Comparison of ENCODE assay signal across 14 cellular contexts in the genomic region with DNA sequence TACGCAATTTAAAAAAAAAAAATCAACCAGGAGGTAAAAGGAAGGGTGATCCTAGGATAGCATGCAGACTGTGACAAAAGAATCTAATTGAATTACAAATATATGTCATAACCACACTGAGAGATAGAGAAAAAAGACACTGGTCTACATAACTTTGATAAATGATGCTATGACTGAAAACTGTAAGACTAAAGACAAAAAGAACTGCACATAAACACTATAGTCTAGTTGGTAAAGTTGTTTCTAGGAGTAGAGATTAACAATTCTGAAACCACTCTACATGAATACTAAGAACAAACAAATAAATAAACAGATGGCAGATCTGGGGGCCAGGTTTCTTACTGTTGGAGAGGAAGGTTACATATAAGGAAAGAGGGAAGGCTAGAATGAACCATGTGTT. TPM values are rescaled to one million over a fixed set of nuclear protein-coding genes. Genes with fewer than 3 reads are reported as not detected.
DNase-seq lines count a peak whose midpoint lies in the region; ATAC-seq, FAIRE-seq and TF ChIP-seq lines count a peak whose summit lies in the region.
"Had no signal": no experiment of that assay in that cellular context is flagged by ENCODE, and none has a peak within 500 bp of the region (broad histone marks: within the 10 kb centered on the region; RNA-seq: fewer than 3 reads in every experiment).

No MANE protein-coding gene starts in this region.

- no peaks in the 10 kb centered on the region for H3K79me2 ChIP-seq in GM23338 (replicated peaks; ENCODE audit: insufficient read depth)

- H3K9me2 ChIP-seq in GM23338 (ENCODE audit: insufficient read depth): no peaks in the 10 kb centered on the region

- TF ChIP-seq POLR2A in H54 (IDR thresholded peaks at IDR 0.05; ENCODE audit: low read depth, low read length): no peak

- DNase-seq in activated CD8-positive, alpha-beta memory T cell treated with anti-CD3 and anti-CD28 coated beads, Interleukin-2, amount 10 ng/mL, durations not matched to agents 7 days and 5 days: no peak
- DNase-seq in activated CD8-positive, alpha-beta memory T cell treated with anti-CD3 and anti-CD28 coated beads, Interleukin-2, amount 50 U/mL, for 48 hours: no peak
- DNase-seq in GM23338 (ENCODE audit: low spot score) (no peak), WERI-Rb-1 (no peak), mesothelial cell of epicardium (ENCODE audit: low spot score in 2 of 2, unreplicated experiment in 2 of 2) (no peak), H54 (ENCODE audit: insufficient read length, low spot score) (no peak), progenitor cell of endocrine pancreas (ENCODE audit: low spot score, unreplicated experiment) (no peak)
- DNase-seq: HCEC 1CT, NCI-H1417, NCI-H187 treated with DMSO at 0.1 percent for 48 hours, NCI-H748 treated with DMSO at 0.1 percent for 48 hours, PC-3 had no signal

- H3K27me3 ChIP-seq in GM23338 (ENCODE audit: insufficient read depth) (no peaks in the 10 kb centered on the region), WERI-Rb-1 (ENCODE audit: insufficient read depth, low read depth, severe bottlenecking) (no peaks in the 10 kb centered on the region)

- no peak for FAIRE-seq in H54 (lab: Jason Lieb, UNC)

- no peak overlapping the region for H3K4me3 ChIP-seq in GM23338
- no peak overlapping the region for H3K4me3 ChIP-seq in WERI-Rb-1 (ENCODE audit: low read depth, low read length)

- no peak overlapping the region for H2AFZ ChIP-seq in GM23338

- H3K36me3 ChIP-seq in GM23338 (ENCODE audit: insufficient read depth): 0 out of 2 replicates have a peak, but pooled peaks cover 3% of the 10 kb centered on the region
- H3K36me3 ChIP-seq in WERI-Rb-1: peaks cover 32% of the 10 kb centered on the region

- no peak for TF ChIP-seq CTCF in GM23338 (conservative IDR thresholded peaks at IDR 0.05; ENCODE audit: low read depth in 2 of 2)
- TF ChIP-seq CTCF in WERI-Rb-1 (IDR thresholded peaks at IDR 0.05; ENCODE audit: low read depth, low read length): no peak
- TF ChIP-seq CTCF in mesothelial cell of epicardium (IDR thresholded peaks at IDR 0.05; ENCODE audit: unreplicated experiment): no peak
- TF ChIP-seq CTCF in progenitor cell of endocrine pancreas (IDR thresholded peaks at IDR 0.05; ENCODE audit: unreplicated experiment): no peak

- peak; percentile 41 for ATAC-seq in activated CD8-positive, alpha-beta memory T cell treated with anti-CD3 and anti-CD28 coated beads, Interleukin-2, amount 10 ng/mL, durations not matched to agents 7 days and 5 days
- ATAC-seq in GM23338 (no peak), GM21367 (IDR thresholded peaks at IDR 0.05; ENCODE audit: unreplicated experiment) (no peak)
- ATAC-seq: PC-3 had no signal

- CTCF ChIA-PET in activated CD8-positive, alpha-beta memory T cell treated with anti-CD3 and anti-CD28 coated beads, Interleukin-2, amount 10 ng/mL, durations not matched to agents 7 days and 5 days (lab: Charles Lee): interaction anchor here (0.6 kb wide), 1 partner anchor 158 kb away, joined by 3 read pairs; no protein-coding TSS in a partner anchor

- H3K27me3 Mint-ChIP-seq in activated CD8-positive, alpha-beta memory T cell treated with anti-CD3 and anti-CD28 coated beads, Interleukin-2, amount 10 ng/mL, durations not matched to agents 7 days and 5 days: no peaks in the 10 kb centered on the region
- no peaks in the 10 kb centered on the region for H3K27me3 Mint-ChIP-seq in GM23338 (ENCODE audit: insufficient read depth, low read depth, poor library complexity)
- H3K27me3 Mint-ChIP-seq in mesothelial cell of epicardium (ENCODE audit: low read depth): no peaks in the 10 kb centered on the region
- H3K27me3 Mint-ChIP-seq in progenitor cell of endocrine pancreas: no peaks in the 10 kb centered on the region

- H3K27ac Mint-ChIP-seq in activated CD8-positive, alpha-beta memory T cell treated with anti-CD3 and anti-CD28 coated beads, Interleukin-2, amount 10 ng/mL, durations not matched to agents 7 days and 5 days: peak overlapping the region; percentile 72
- H3K27ac Mint-ChIP-seq in GM23338 (peak overlapping the region; percentile 84; the same call in 1 of the 2 replicates), mesothelial cell of epicardium (peak overlapping the region; percentile 64), progenitor cell of endocrine pancreas (no peak overlapping the region)

- no peak overlapping the region for H3K4me3 Mint-ChIP-seq in activated CD8-positive, alpha-beta memory T cell treated with anti-CD3 and anti-CD28 coated beads, Interleukin-2, amount 10 ng/mL, durations not matched to agents 7 days and 5 days
- H3K4me3 Mint-ChIP-seq in GM23338: no peak overlapping the region
- no peak overlapping the region for H3K4me3 Mint-ChIP-seq in mesothelial cell of epicardium
- H3K4me3 Mint-ChIP-seq in progenitor cell of endocrine pancreas (ENCODE audit: low read depth): no peak overlapping the region

- H3K9me3 ChIP-seq in WERI-Rb-1 (ENCODE audit: severe bottlenecking): no peaks in the 10 kb centered on the region

- no peak overlapping the region for H3K27ac ChIP-seq in GM23338 (ENCODE audit: low read depth)
- H3K27ac ChIP-seq in WERI-Rb-1: peak overlapping the region; percentile 56
- H3K27ac ChIP-seq: C4-2B had no signal

- peaks cover 53% of the 10 kb centered on the region for H3K36me3 Mint-ChIP-seq in activated CD8-positive, alpha-beta memory T cell treated with anti-CD3 and anti-CD28 coated beads, Interleukin-2, amount 10 ng/mL, durations not matched to agents 7 days and 5 days
- peaks cover 27% of the 10 kb centered on the region for H3K36me3 Mint-ChIP-seq in GM23338 (ENCODE audit: low read depth)
- peaks cover 37% of the 10 kb centered on the region for H3K36me3 Mint-ChIP-seq in mesothelial cell of epicardium
- peaks cover 14% of the 10 kb centered on the region for H3K36me3 Mint-ChIP-seq in progenitor cell of endocrine pancreas (ENCODE audit: insufficient read depth)

- H4K20me1 ChIP-seq in GM23338 (replicated peaks; ENCODE audit: insufficient read depth): no peaks in the 10 kb centered on the region

- no peaks in the 10 kb centered on the region for H3K9me3 Mint-ChIP-seq in activated CD8-positive, alpha-beta memory T cell treated with anti-CD3 and anti-CD28 coated beads, Interleukin-2, amount 10 ng/mL, durations not matched to agents 7 days and 5 days (ENCODE audit: low read depth)
- H3K9me3 Mint-ChIP-seq in GM23338: no peaks in the 10 kb centered on the region
- H3K9me3 Mint-ChIP-seq in mesothelial cell of epicardium: peaks cover 9% of the 10 kb centered on the region
- H3K9me3 Mint-ChIP-seq in progenitor cell of endocrine pancreas (ENCODE audit: low read depth): no peaks in the 10 kb centered on the region

- H3F3A ChIP-seq in GM23338 (replicated peaks; ENCODE audit: low read depth): no peaks in the 10 kb centered on the region

- H3K4me1 Mint-ChIP-seq in activated CD8-positive, alpha-beta memory T cell treated with anti-CD3 and anti-CD28 coated beads, Interleukin-2, amount 10 ng/mL, durations not matched to agents 7 days and 5 days: peaks cover 27% of the 10 kb centered on the region
- H3K4me1 Mint-ChIP-seq in GM23338: 0 out of 3 replicates have a peak, but pooled peaks cover 5% of the 10 kb centered on the region
- peaks cover 15% of the 10 kb centered on the region for H3K4me1 Mint-ChIP-seq in mesothelial cell of epicardium
- H3K4me1 Mint-ChIP-seq in progenitor cell of endocrine pancreas (ENCODE audit: low read depth): no peaks in the 10 kb centered on the region

- no peak overlapping the region for H3K4me2 ChIP-seq in GM23338

- no peaks in the 10 kb centered on the region for H3K4me1 ChIP-seq in GM23338 (ENCODE audit: insufficient read depth)

TF ChIP-seq in GM23338, 12 proteins besides CTCF, POLR2A, EP300 and RAD21 (continues in another document):
- no peak for TF ChIP-seq POLR2AphosphoS5 (IDR thresholded peaks at IDR 0.05; ENCODE audit: low read depth)

RNA-seq across cellular contexts. Expression of gene CHAC2, which starts 14.6 kb away (rescaled TPM):
- total RNA-seq in activated CD8-positive, alpha-beta memory T cell treated with anti-CD3 and anti-CD28 coated beads, Interleukin-2, amount 10 ng/mL, durations not matched to agents 7 days and 5 days: 10 to 100 TPM; 13.3 to 21.9 TPM
- total RNA-seq in GM23338 (2014; rRNA removed; shearing (Covaris generic)): 17.9 and 20.9 TPM in 2 replicates
- 25.8 and 27.1 TPM in 2 replicates for polyA plus RNA-seq in GM23338 (2016; fragmentation: Nextera tagmentation; extraction: Ambion mirVana)
- total RNA-seq in mesothelial cell of epicardium (0.71 to 1.2 TPM (median 1.1 TPM) in 3 replicates), progenitor cell of endocrine pancreas (1.6 and 2.9 TPM in 2 replicates)

RNA-seq across cellular contexts. Expression of gene ASB3, which starts 33.7 kb away (rescaled TPM):
- total RNA-seq in activated CD8-positive, alpha-beta memory T cell treated with anti-CD3 and anti-CD28 coated beads, Interleukin-2, amount 10 ng/mL, durations not matched to agents 7 days and 5 days: 10 to 100 TPM; 27.6 to 30.1 TPM
- 28.9 and 30.5 TPM in 2 replicates for total RNA-seq in GM23338 (2014; rRNA removed; shearing (Covaris generic))
- polyA plus RNA-seq in GM23338 (2016; fragmentation: Nextera tagmentation; extraction: Ambion mirVana): 20.1 and 22.4 TPM in 2 replicates
- total RNA-seq in mesothelial cell of epicardium (34.9 to 38.6 TPM (median 36.6 TPM) in 3 replicates), progenitor cell of endocrine pancreas (31.3 and 31.4 TPM in 2 replicates)

RNA-seq across cellular contexts. Expression of gene ERLEC1, which starts 33.8 kb away (rescaled TPM):
- total RNA-seq in activated CD8-positive, alpha-beta memory T cell treated with anti-CD3 and anti-CD28 coated beads, Interleukin-2, amount 10 ng/mL, durations not matched to agents 7 days and 5 days: 10 to 100 TPM; 21.6 to 30.8 TPM
- total RNA-seq in GM23338 (2014; rRNA removed; shearing (Covaris generic)): 22.7 and 35.0 TPM in 2 replicates
- 38.1 and 41.2 TPM in 2 replicates for polyA plus RNA-seq in GM23338 (2016; fragmentation: Nextera tagmentation; extraction: Ambion mirVana)
- total RNA-seq in mesothelial cell of epicardium (34.2 to 36.8 TPM (median 34.9 TPM) in 3 replicates), progenitor cell of endocrine pancreas (36.4 and 37.9 TPM in 2 replicates)
